Comparison of ENCODE assay signal across 35 cellular contexts in the genomic region with DNA sequence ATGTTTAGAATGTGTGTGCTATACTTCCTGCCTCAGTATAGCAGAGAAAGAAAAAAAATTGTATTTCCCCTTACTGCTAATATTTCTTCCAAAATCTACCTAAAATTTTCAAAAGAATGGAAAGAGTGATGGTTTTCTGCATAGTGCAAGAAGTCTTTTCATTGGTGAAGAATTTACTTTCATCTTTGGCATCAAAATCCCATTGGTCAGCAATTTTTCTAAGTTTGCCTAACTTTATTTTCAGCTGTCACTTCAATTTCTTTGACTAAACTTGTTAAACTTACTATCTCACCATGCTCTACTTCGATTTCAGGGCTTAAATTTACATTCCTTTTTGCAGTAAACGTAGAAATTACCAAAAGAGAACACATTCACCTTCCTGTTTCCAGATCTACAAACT. TPM values are rescaled to one million over a fixed set of nuclear protein-coding genes. Genes with fewer than 3 reads are reported as not detected.
"Had no signal": no experiment of that assay in that cellular context is flagged by ENCODE, and none has a peak within 500 bp of the region (broad histone marks: within the 10 kb centered on the region; RNA-seq: fewer than 3 reads in every experiment).

No MANE protein-coding gene starts in this region.

- H3K4me3 ChIP-seq: adrenal gland, cardiac muscle cell had no signal

- ATAC-seq: activated CD8-positive, alpha-beta T cell treated with anti-CD3 and anti-CD28 coated beads for 36 hours; activated naive CD4-positive, alpha-beta T cell treated with anti-CD3 and anti-CD28 coated beads, Interleukin-2, amount 50 U/mL, for 72 hours; activated T-cell treated with anti-CD3 and anti-CD28 coated beads, Interleukin-2, amount 50 U/mL, for 4 hours; activated T-cell treated with anti-CD3 and anti-CD28 coated beads, Interleukin-2, amount 50 U/mL, for 72 hours; activated T-helper 17 cell treated with anti-CD3 and anti-CD28 coated beads, Interleukin-2, amount 50 U/mL, for 72 hours had no signal

- H3K9me3 ChIP-seq: adrenal gland had no signal

- H3K4me1 ChIP-seq: adrenal gland had no signal

- H3K27ac ChIP-seq: adrenal gland, cardiac muscle cell, VCaP had no signal

- DNase-seq: activated B cell treated with CpG ODN at 0.5 μM for 24 hours; activated CD4-positive, alpha-beta memory T cell treated with anti-CD3 and anti-CD28 coated beads for 36 hours; activated CD4-positive, alpha-beta T cell treated with anti-CD3 and anti-CD28 coated beads for 4 hours; activated CD4-positive, alpha-beta T cell treated with anti-CD3 and anti-CD28 coated beads, Interleukin-2, amount 10 ng/mL, durations not matched to agents 24 days and 14 days; activated CD4-positive, alpha-beta T cell treated with anti-CD3 and anti-CD28 coated beads, Interleukin-2, amount 50 U/mL, for 1 hour; activated CD4-positive, alpha-beta T cell treated with anti-CD3 and anti-CD28 coated beads, Interleukin-2, amount 50 U/mL, for 4 hours; activated CD4-positive, CD25-positive, alpha-beta regulatory T cell treated with anti-CD3 and anti-CD28 coated beads, Interleukin-2, amount 50 U/mL, for 72 hours; activated CD8-positive, alpha-beta memory T cell treated with anti-CD3 and anti-CD28 coated beads, Interleukin-2, amount 50 U/mL, for 4 hours; activated CD8-positive, alpha-beta T cell treated with anti-CD3 and anti-CD28 coated beads for 36 hours; activated effector memory CD4-positive, alpha-beta T cell treated with anti-CD3 and anti-CD28 coated beads, Interleukin-2, amount 50 U/mL, for 16 hours; activated gamma-delta T cell treated with Interleukin-2 at 50 U/mL for 16 hours; activated naive CD4-positive, alpha-beta T cell; activated naive CD4-positive, alpha-beta T cell treated with anti-CD3 and anti-CD28 coated beads for 36 hours; activated naive CD4-positive, alpha-beta T cell treated with anti-CD3 and anti-CD28 coated beads, Interleukin-2, amount 50 U/mL, for 16 hours; activated naive CD8-positive, alpha-beta T cell treated with anti-CD3 and anti-CD28 coated beads for 36 hours; activated T-cell treated with anti-CD3 and anti-CD28 coated beads for 4 hours; activated T-cell treated with anti-CD3 and anti-CD28 coated beads, Interleukin-2, amount 50 U/mL, for 1 hour; activated T-cell treated with anti-CD3 and anti-CD28 coated beads, Interleukin-2, amount 50 U/mL, for 4 hours; activated T-cell treated with anti-CD3 and anti-CD28 coated beads, Interleukin-2, amount 50 U/mL, for 72 hours; adrenal gland; amniotic stem cell; aorta; caudate nucleus; cerebellar nuclear complex; T-helper 2 cell; T-helper 9 cell had no signal

- H3K36me3 ChIP-seq: adrenal gland, cardiac muscle cell had no signal

- FAIRE-seq: bronchial epithelial cell, TTC549 had no signal

- H3K27me3 ChIP-seq: adrenal gland, cardiac muscle cell had no signal

RNA-seq across cellular contexts. Expression of a gene that starts 44.5 kb away (rescaled TPM):
- total RNA-seq: activated B cell treated with CpG ODN at 0.5 μM for 24 hours; activated CD4-positive, alpha-beta memory T cell treated with anti-CD3 and anti-CD28 coated beads for 36 hours; activated CD4-positive, alpha-beta T cell treated with anti-CD3 and anti-CD28 coated beads, Interleukin-2, amount 10 ng/mL, durations not matched to agents 24 days and 14 days; activated CD8-positive, alpha-beta memory T cell treated with anti-CD3 and anti-CD28 coated beads for 36 hours; activated CD8-positive, alpha-beta T cell treated with anti-CD3 and anti-CD28 coated beads for 36 hours; activated naive CD4-positive, alpha-beta T cell treated with anti-CD3 and anti-CD28 coated beads for 36 hours; activated naive CD4-positive, alpha-beta T cell treated with anti-CD3 and anti-CD28 coated beads, Interleukin-2, amount 50 U/mL, for 72 hours; activated naive CD8-positive, alpha-beta T cell treated with anti-CD3 and anti-CD28 coated beads for 36 hours; activated T-cell treated with anti-CD3 and anti-CD28 coated beads, Interleukin-2, amount 50 U/mL, for 72 hours; activated T-helper 1 cell treated with anti-CD3 and anti-CD28 coated beads, Interleukin-12 subunit alpha, Interleukin-12 subunit beta, Interleukin-2, Interleukin-4 antibody, amounts not matched to agents 30 ng/mL and 10 ng/mL and 1 ng/mL, durations not matched to agents 14 hours and 24 hours and 36 hours; activated T-helper 17 cell treated with anti-CD3 and anti-CD28 coated beads, Interleukin-2, amount 50 U/mL, for 72 hours; aorta; bronchial epithelial cell; cardiac muscle cell; chondrocyte had no signal
- polyA plus RNA-seq: adrenal gland, aorta, cardiac muscle cell had no signal

RNA-seq across cellular contexts. Expression of a gene that starts 59.6 kb away (rescaled TPM):
- total RNA-seq: activated B cell treated with CpG ODN at 0.5 μM for 24 hours; activated CD4-positive, alpha-beta memory T cell treated with anti-CD3 and anti-CD28 coated beads for 36 hours; activated CD4-positive, alpha-beta T cell treated with anti-CD3 and anti-CD28 coated beads, Interleukin-2, amount 10 ng/mL, durations not matched to agents 24 days and 14 days; activated CD8-positive, alpha-beta memory T cell treated with anti-CD3 and anti-CD28 coated beads for 36 hours; activated CD8-positive, alpha-beta T cell treated with anti-CD3 and anti-CD28 coated beads for 36 hours; activated naive CD4-positive, alpha-beta T cell treated with anti-CD3 and anti-CD28 coated beads for 36 hours; activated naive CD4-positive, alpha-beta T cell treated with anti-CD3 and anti-CD28 coated beads, Interleukin-2, amount 50 U/mL, for 72 hours; activated naive CD8-positive, alpha-beta T cell treated with anti-CD3 and anti-CD28 coated beads for 36 hours; activated T-cell treated with anti-CD3 and anti-CD28 coated beads, Interleukin-2, amount 50 U/mL, for 4 hours; activated T-cell treated with anti-CD3 and anti-CD28 coated beads, Interleukin-2, amount 50 U/mL, for 72 hours; activated T-helper 1 cell treated with anti-CD3 and anti-CD28 coated beads, Interleukin-12 subunit alpha, Interleukin-12 subunit beta, Interleukin-2, Interleukin-4 antibody, amounts not matched to agents 30 ng/mL and 10 ng/mL and 1 ng/mL, durations not matched to agents 14 hours and 24 hours and 36 hours; activated T-helper 17 cell treated with anti-CD3 and anti-CD28 coated beads, Interleukin-2, amount 50 U/mL, for 72 hours; aorta; bronchial epithelial cell; cardiac muscle cell; chondrocyte had no signal
- polyA plus RNA-seq: aorta, cardiac muscle cell had no signal
